Comparison of ENCODE assay signal across 15 cellular contexts in the genomic region with DNA sequence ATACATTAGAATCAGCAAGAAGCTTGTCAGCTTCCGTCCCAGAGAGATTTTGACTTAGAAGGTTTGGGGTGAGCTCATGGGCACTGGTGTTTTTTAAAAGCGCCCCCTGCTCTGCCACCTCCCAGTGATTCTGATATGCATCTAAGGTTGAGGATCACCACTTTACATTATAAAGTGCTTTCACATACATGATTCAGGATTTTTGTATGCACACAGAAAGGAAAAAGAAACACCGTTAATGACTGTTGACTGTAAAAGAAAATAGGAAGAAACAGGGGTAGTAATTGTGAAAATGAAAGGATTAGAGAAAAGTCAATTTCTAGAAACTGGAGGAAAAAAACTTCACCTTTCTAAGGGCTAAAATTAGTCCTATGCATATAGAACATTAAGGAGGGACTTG. TPM values are rescaled to one million over a fixed set of nuclear protein-coding genes. Genes with fewer than 3 reads are reported as not detected.
DNase-seq lines count a peak whose midpoint lies in the region; ATAC-seq and TF ChIP-seq lines count a peak whose summit lies in the region.
"Had no signal": no experiment of that assay in that cellular context is flagged by ENCODE, and none has a peak within 500 bp of the region (broad histone marks: within the 10 kb centered on the region; RNA-seq: fewer than 3 reads in every experiment).

No MANE protein-coding gene starts in this region.

- intact Hi-C loops in sigmoid colon (cut with DNase I): no loop called here

- no peaks in the 10 kb centered on the region for H3K36me3 ChIP-seq in upper lobe of left lung
- H3K36me3 ChIP-seq in sigmoid colon: no peaks in the 10 kb centered on the region
- H3K36me3 ChIP-seq: ascending aorta, right lobe of liver, SJSA1 had no signal

- H3K4me3 Mint-ChIP-seq in IgD-negative memory B cell: peak overlapping the region; percentile 6 to 76 (median 26)
- peak overlapping the region; percentile 28 for H3K4me3 Mint-ChIP-seq in stimulated activated effector memory CD8-positive, alpha-beta T cell treated with anti-CD3 and anti-CD28 coated beads, Interleukin-12 subunit alpha, Interleukin-12 subunit beta, amount 100 ng/mL, for 72 hours
- H3K4me3 Mint-ChIP-seq: type B pancreatic cell had no signal

- H3K27me3 Mint-ChIP-seq in IgD-negative memory B cell: no peaks in the 10 kb centered on the region
- H3K27me3 Mint-ChIP-seq: type B pancreatic cell had no signal

- H3K9me3 Mint-ChIP-seq in IgD-negative memory B cell: no peaks in the 10 kb centered on the region
- no peaks in the 10 kb centered on the region for H3K9me3 Mint-ChIP-seq in stimulated activated effector memory CD8-positive, alpha-beta T cell treated with anti-CD3 and anti-CD28 coated beads, Interleukin-12 subunit alpha, Interleukin-12 subunit beta, amount 100 ng/mL, for 72 hours
- H3K9me3 Mint-ChIP-seq: type B pancreatic cell had no signal

- peak overlapping the region in 1 of 3 donors; percentile 52 for H3K27ac Mint-ChIP-seq in IgD-negative memory B cell
- no peak overlapping the region for H3K27ac Mint-ChIP-seq in stimulated activated effector memory CD8-positive, alpha-beta T cell treated with anti-CD3 and anti-CD28 coated beads, Interleukin-12 subunit alpha, Interleukin-12 subunit beta, amount 100 ng/mL, for 72 hours
- H3K27ac Mint-ChIP-seq: type B pancreatic cell had no signal

- no peak overlapping the region for H3K4me3 ChIP-seq in upper lobe of left lung
- H3K4me3 ChIP-seq in sigmoid colon: no peak overlapping the region
- H3K4me3 ChIP-seq: ascending aorta, right lobe of liver, SJSA1 had no signal

- peaks cover 7 to 22% (median 14%) of the 10 kb centered on the region in 3 donors for H3K4me1 Mint-ChIP-seq in IgD-negative memory B cell
- peaks cover 45% of the 10 kb centered on the region for H3K4me1 Mint-ChIP-seq in stimulated activated effector memory CD8-positive, alpha-beta T cell treated with anti-CD3 and anti-CD28 coated beads, Interleukin-12 subunit alpha, Interleukin-12 subunit beta, amount 100 ng/mL, for 72 hours

- ATAC-seq in GM21786 (IDR thresholded peaks at IDR 0.05; ENCODE audit: unreplicated experiment): peak; percentile 84
- ATAC-seq in stimulated activated effector memory CD8-positive, alpha-beta T cell treated with anti-CD3 and anti-CD28 coated beads, Interleukin-12 subunit alpha, Interleukin-12 subunit beta, amount 100 ng/mL, for 72 hours: peak; percentile 43
- ATAC-seq in upper lobe of left lung (ENCODE audit: low FRiP score in 2 of 2): no peak
- ATAC-seq: right lobe of liver had no signal

- H3K4me1 ChIP-seq in upper lobe of left lung: no peaks in the 10 kb centered on the region
- no peaks in the 10 kb centered on the region for H3K4me1 ChIP-seq in sigmoid colon
- H3K4me1 ChIP-seq: ascending aorta, right lobe of liver had no signal

- no peak for TF ChIP-seq EP300 in upper lobe of left lung (IDR thresholded peaks at IDR 0.05)
- TF ChIP-seq EP300 in sigmoid colon (IDR thresholded peaks at IDR 0.05): no peak

- DNase-seq in activated naive CD4-positive, alpha-beta T cell treated with Interleukin-2 at 50 U/mL for 16 hours: peak; percentile 11
- DNase-seq in activated naive CD4-positive, alpha-beta T cell treated with anti-CD3 and anti-CD28 coated beads, Interleukin-2, amount 50 U/mL, for 16 hours: no peak
- DNase-seq in stimulated activated effector memory CD8-positive, alpha-beta T cell treated with anti-CD3 and anti-CD28 coated beads, Interleukin-12 subunit alpha, Interleukin-12 subunit beta, amount 100 ng/mL, for 72 hours (ENCODE audit: low spot score in 2 of 2): no peak
- DNase-seq in NCI-H226 (no peak), upper lobe of left lung (no peak), sigmoid colon (no peak)
- DNase-seq: activated CD4-positive, CD25-positive, alpha-beta regulatory T cell treated with anti-CD3 and anti-CD28 coated beads, Interleukin-2, amount 50 U/mL, for 72 hours; effector CD8-positive, alpha-beta T cell; NCI-H1694; right lobe of liver had no signal

- TF ChIP-seq POLR2A in upper lobe of left lung (IDR thresholded peaks at IDR 0.05): no peak
- no peak for TF ChIP-seq POLR2A in sigmoid colon (IDR thresholded peaks at IDR 0.05)

- H3K27ac ChIP-seq in upper lobe of left lung: no peak overlapping the region
- no peak overlapping the region for H3K27ac ChIP-seq in sigmoid colon
- H3K27ac ChIP-seq: ascending aorta, right lobe of liver, SJSA1 had no signal

- TF ChIP-seq CTCF in upper lobe of left lung (IDR thresholded peaks at IDR 0.05) (no peak), sigmoid colon (IDR thresholded peaks at IDR 0.05) (no peak)

- 70 to 77% methylated on average over 3 of the region's 3 CpGs for WGBS in upper lobe of left lung, 2 donors
- 60 to 66% methylated on average over 3 of the region's 3 CpGs for WGBS in sigmoid colon, 2 donors

- H3K27me3 ChIP-seq in upper lobe of left lung (no peaks in the 10 kb centered on the region), sigmoid colon (no peaks in the 10 kb centered on the region)
- H3K27me3 ChIP-seq: ascending aorta, right lobe of liver, SJSA1 had no signal

- H3K36me3 Mint-ChIP-seq in IgD-negative memory B cell: peaks cover 2% of the 10 kb centered on the region
- H3K36me3 Mint-ChIP-seq in stimulated activated effector memory CD8-positive, alpha-beta T cell treated with anti-CD3 and anti-CD28 coated beads, Interleukin-12 subunit alpha, Interleukin-12 subunit beta, amount 100 ng/mL, for 72 hours: peaks cover 7% of the 10 kb centered on the region
- H3K36me3 Mint-ChIP-seq: type B pancreatic cell had no signal

- no peaks in the 10 kb centered on the region for H3K9me3 ChIP-seq in upper lobe of left lung
- H3K9me3 ChIP-seq in sigmoid colon: no peaks in the 10 kb centered on the region
- H3K9me3 ChIP-seq: ascending aorta, right lobe of liver, SJSA1 had no signal

RNA-seq across cellular contexts. Expression of gene PLCXD2, which starts 25.6 kb away (rescaled TPM):
- polyA plus RNA-seq in IgD-negative memory B cell (1.1 TPM), sigmoid colon (1 to 10 TPM; 1.8 to 4.8 (median 4.4) TPM)
- total RNA-seq in upper lobe of left lung (10 to 100 TPM in 2 of 6 donors, 1 to 10 TPM in 4; 3.8 to 37.1 (median 7.2) TPM), sigmoid colon (under 1 TPM; 0.28 to 0.81 (median 0.51) TPM)

Comparison
In these comparisons a context has a peak if more than half of its experiments do, and no peak if none do; other contexts are left out.
1. ATAC-seq: peak in GM21786 (single experiment) and stimulated activated effector memory CD8-positive, alpha-beta T cell treated with anti-CD3 and anti-CD28 coated beads, Interleukin-12 subunit alpha, Interleukin-12 subunit beta, amount 100 ng/mL, for 72 hours (single experiment); none in upper lobe of left lung (0 of 2).